11 cellular contexts compared by ENCODE assay signal in genomic region chr20:32709528-32710121, GRCh38. TPM values are rescaled to one million over a fixed set of nuclear protein-coding genes. Genes with fewer than 3 reads are reported as not detected.
DNase-seq lines count a peak whose midpoint lies in the region; ATAC-seq and TF ChIP-seq lines count a peak whose summit lies in the region.
"Had no signal": no experiment of that assay in that cellular context is flagged by ENCODE, and none has a peak within 500 bp of the region (broad histone marks: within the 10 kb centered on the region; RNA-seq: fewer than 3 reads in every experiment).

No MANE protein-coding gene starts in this region.

- no peak overlapping the region for H3K4me3 Mint-ChIP-seq in activated naive CD8-positive, alpha-beta T cell
- no peak overlapping the region for H3K4me3 Mint-ChIP-seq in activated naive CD8-positive, alpha-beta T cell treated with anti-CD3 and anti-CD28 coated beads, Interleukin-2, amount 50 U/mL, for 24 hours
- no peak overlapping the region for H3K4me3 Mint-ChIP-seq in activated T-helper 2 cell treated with anti-CD3 and anti-CD28 coated beads, Interferon-gamma antibody, Interleukin-2, Interleukin-4, amounts not matched to agents 10 μg/mL and 5 μg/mL and 100 μg/mL, durations not matched to agents 14 hours and 24 hours and 36 hours (ENCODE audit: low read depth)

- H3K27me3 ChIP-seq in thyroid gland (no peaks in the 10 kb centered on the region), BE2C (no peaks in the 10 kb centered on the region)

- peaks cover 25 to 32% of the 10 kb centered on the region in 2 donors for H3K4me1 ChIP-seq in thyroid gland
- no peaks in the 10 kb centered on the region for H3K4me1 ChIP-seq in BE2C

- H3K36me3 ChIP-seq in thyroid gland: peaks cover 4 to 5% of the 10 kb centered on the region in 2 donors
- no peaks in the 10 kb centered on the region for H3K36me3 ChIP-seq in BE2C

- H3K27me3 Mint-ChIP-seq in activated naive CD8-positive, alpha-beta T cell: no peaks in the 10 kb centered on the region
- H3K27me3 Mint-ChIP-seq in activated naive CD8-positive, alpha-beta T cell treated with anti-CD3 and anti-CD28 coated beads, Interleukin-2, amount 50 U/mL, for 24 hours: no peaks in the 10 kb centered on the region
- no peaks in the 10 kb centered on the region for H3K27me3 Mint-ChIP-seq in activated T-helper 2 cell treated with anti-CD3 and anti-CD28 coated beads, Interferon-gamma antibody, Interleukin-2, Interleukin-4, amounts not matched to agents 10 μg/mL and 5 μg/mL and 100 μg/mL, durations not matched to agents 14 hours and 24 hours and 36 hours (ENCODE audit: low read depth)
- H3K27me3 Mint-ChIP-seq: naive thymus-derived CD8-positive, alpha-beta T cell had no signal

- H3K4me1 Mint-ChIP-seq in activated naive CD8-positive, alpha-beta T cell (ENCODE audit: low read depth): peaks cover 9% of the 10 kb centered on the region
- peaks cover 18% of the 10 kb centered on the region for H3K4me1 Mint-ChIP-seq in activated naive CD8-positive, alpha-beta T cell treated with anti-CD3 and anti-CD28 coated beads, Interleukin-2, amount 50 U/mL, for 24 hours
- H3K4me1 Mint-ChIP-seq in activated T-helper 2 cell treated with anti-CD3 and anti-CD28 coated beads, Interferon-gamma antibody, Interleukin-2, Interleukin-4, amounts not matched to agents 10 μg/mL and 5 μg/mL and 100 μg/mL, durations not matched to agents 14 hours and 24 hours and 36 hours (ENCODE audit: low read depth): peaks cover 6% of the 10 kb centered on the region

- H3K36me3 Mint-ChIP-seq in activated naive CD8-positive, alpha-beta T cell: no peaks in the 10 kb centered on the region
- H3K36me3 Mint-ChIP-seq in activated naive CD8-positive, alpha-beta T cell treated with anti-CD3 and anti-CD28 coated beads, Interleukin-2, amount 50 U/mL, for 24 hours (ENCODE audit: low read depth): peaks cover 10% of the 10 kb centered on the region
- H3K36me3 Mint-ChIP-seq in activated T-helper 2 cell treated with anti-CD3 and anti-CD28 coated beads, Interferon-gamma antibody, Interleukin-2, Interleukin-4, amounts not matched to agents 10 μg/mL and 5 μg/mL and 100 μg/mL, durations not matched to agents 14 hours and 24 hours and 36 hours (ENCODE audit: low read depth): peaks cover 32% of the 10 kb centered on the region

- 28 to 50% methylated on average over 9 of the region's 9 CpGs for WGBS in thyroid gland, 2 donors

- no peak for DNase-seq in activated naive CD8-positive, alpha-beta T cell treated with anti-CD3 and anti-CD28 coated beads, Interleukin-2, amount 50 U/mL, for 24 hours
- no peak for DNase-seq in activated T-helper 2 cell treated with anti-CD3 and anti-CD28 coated beads, Interferon-gamma antibody, Interleukin-2, Interleukin-4, amounts not matched to agents 10 μg/mL and 5 μg/mL and 100 μg/mL, durations not matched to agents 14 hours and 24 hours and 36 hours (ENCODE audit: low spot score)
- DNase-seq in left kidney (ENCODE audit: low read depth, low spot score) (peak; percentile 64), thyroid gland (peak in 1 of 2 donors; percentile 30), NCI-H526 treated with DMSO at 0.1 percent for 48 hours (lab: John Stamatoyannopoulos, UW) (no peak), BE2C (no peak)
- no peak for DNase-seq in activated naive CD4-positive, alpha-beta T cell treated with Interleukin-2 at 50 U/mL for 16 hours
- DNase-seq: naive thymus-derived CD8-positive, alpha-beta T cell; RPMI8226 had no signal

- H3K9me3 Mint-ChIP-seq in activated naive CD8-positive, alpha-beta T cell (ENCODE audit: low read depth): no peaks in the 10 kb centered on the region
- no peaks in the 10 kb centered on the region for H3K9me3 Mint-ChIP-seq in activated naive CD8-positive, alpha-beta T cell treated with anti-CD3 and anti-CD28 coated beads, Interleukin-2, amount 50 U/mL, for 24 hours
- no peaks in the 10 kb centered on the region for H3K9me3 Mint-ChIP-seq in activated T-helper 2 cell treated with anti-CD3 and anti-CD28 coated beads, Interferon-gamma antibody, Interleukin-2, Interleukin-4, amounts not matched to agents 10 μg/mL and 5 μg/mL and 100 μg/mL, durations not matched to agents 14 hours and 24 hours and 36 hours
- H3K9me3 Mint-ChIP-seq: naive thymus-derived CD8-positive, alpha-beta T cell had no signal

- TF ChIP-seq CTCF in thyroid gland (IDR thresholded peaks at IDR 0.05) (no peak), BE2C (IDR thresholded peaks at IDR 0.05; ENCODE audit: low read depth, low read length) (no peak)

- H3K9me3 ChIP-seq in thyroid gland (no peaks in the 10 kb centered on the region), BE2C (no peaks in the 10 kb centered on the region)

- peak overlapping the region; percentile 65 to 77 (median 68) for H3K27ac ChIP-seq in thyroid gland

- TF ChIP-seq POLR2A in thyroid gland (IDR thresholded peaks at IDR 0.05): no peak

- no peak for ATAC-seq in activated naive CD8-positive, alpha-beta T cell treated with anti-CD3 and anti-CD28 coated beads, Interleukin-2, amount 50 U/mL, for 24 hours
- ATAC-seq: naive thymus-derived CD8-positive, alpha-beta T cell had no signal

- no peak overlapping the region for H3K4me3 ChIP-seq in thyroid gland (replicated peaks in 1 of 3)
- no peak overlapping the region for H3K4me3 ChIP-seq in BE2C (ENCODE audit: low read depth, low read length)

- H3K27ac Mint-ChIP-seq in activated naive CD8-positive, alpha-beta T cell: peak overlapping the region; percentile 13
- no peak overlapping the region for H3K27ac Mint-ChIP-seq in activated naive CD8-positive, alpha-beta T cell treated with anti-CD3 and anti-CD28 coated beads, Interleukin-2, amount 50 U/mL, for 24 hours
- H3K27ac Mint-ChIP-seq in activated T-helper 2 cell treated with anti-CD3 and anti-CD28 coated beads, Interferon-gamma antibody, Interleukin-2, Interleukin-4, amounts not matched to agents 10 μg/mL and 5 μg/mL and 100 μg/mL, durations not matched to agents 14 hours and 24 hours and 36 hours: peak overlapping the region; percentile 51

- intact Hi-C loops in activated T-helper 2 cell treated with anti-CD3 and anti-CD28 coated beads, Interferon-gamma antibody, Interleukin-2, Interleukin-4, amounts not matched to agents 10 μg/mL and 5 μg/mL and 100 μg/mL, durations not matched to agents 14 hours and 24 hours and 36 hours (cut with micrococcal nuclease): no loop called here
- intact Hi-C loops in thyroid gland (cut with DNase I): no loop called here

RNA-seq across cellular contexts. Expression of gene COMMD7, which starts 33.6 kb away (rescaled TPM):
- 55.7 and 56.5 TPM in 2 replicates for total RNA-seq in activated T-helper 2 cell treated with anti-CD3 and anti-CD28 coated beads, Interferon-gamma antibody, Interleukin-2, Interleukin-4, amounts not matched to agents 10 μg/mL and 5 μg/mL and 100 μg/mL, durations not matched to agents 14 hours and 24 hours and 36 hours
- total RNA-seq in thyroid gland: 10 to 100 TPM; 30.2 to 55.8 (median 42.6) TPM
- 45.8 TPM for polyA plus RNA-seq in BE2C (2012; ENCODE audit: insufficient read depth, insufficient read length, low read depth)

RNA-seq across cellular contexts. Expression of gene C20orf203, which starts 35.9 kb away (rescaled TPM):
- 0.05 and 0.11 TPM in 2 replicates for total RNA-seq in activated T-helper 2 cell treated with anti-CD3 and anti-CD28 coated beads, Interferon-gamma antibody, Interleukin-2, Interleukin-4, amounts not matched to agents 10 μg/mL and 5 μg/mL and 100 μg/mL, durations not matched to agents 14 hours and 24 hours and 36 hours
- under 1 TPM in 2 of 4 donors, not detected in 2; 0.13 to 0.67 TPM for total RNA-seq in thyroid gland
- polyA plus RNA-seq in BE2C (2012; ENCODE audit: insufficient read depth, insufficient read length, low read depth): not detected
- total RNA-seq: dermis microvascular lymphatic vessel endothelial cell had no signal

RNA-seq across cellular contexts. Expression of gene DNMT3B, which starts 52.6 kb away (rescaled TPM):
- 2.8 and 3.4 TPM in 2 replicates for total RNA-seq in activated T-helper 2 cell treated with anti-CD3 and anti-CD28 coated beads, Interferon-gamma antibody, Interleukin-2, Interleukin-4, amounts not matched to agents 10 μg/mL and 5 μg/mL and 100 μg/mL, durations not matched to agents 14 hours and 24 hours and 36 hours
- 1 to 10 TPM; 2.2 to 2.7 (median 2.3) TPM for total RNA-seq in thyroid gland
- polyA plus RNA-seq in BE2C (2012; ENCODE audit: insufficient read depth, insufficient read length, low read depth): 1.5 TPM
